Comparison of ENCODE assay signal across 9 cellular contexts in genomic region chr5:82885657-82886389, GRCh38.
DNase-seq lines count a peak whose midpoint lies in the region; ATAC-seq, FAIRE-seq and TF ChIP-seq lines count a peak whose summit lies in the region.
"Had no signal": no experiment of that assay in that cellular context is flagged by ENCODE, and none has a peak within 500 bp of the region (broad histone marks: within the 10 kb centered on the region; RNA-seq: fewer than 3 reads in every experiment).

No MANE protein-coding gene starts in this region.

- H3K27ac ChIP-seq in HepG2 (ENCODE audit: extremely low read length, insufficient read depth, low read length), result no peak overlapping the region
- H3K27ac ChIP-seq in naive thymus-derived CD4-positive, alpha-beta T cell (ENCODE audit: low read depth, low read length), result no peak overlapping the region

- 0 out of 2 replicates have a peak overlapping the region, but pooled peaks have one; percentile 29 for H3K4me2 ChIP-seq in HepG2 (ENCODE audit: low read depth, low read length)

- no peak overlapping the region for H3K9ac ChIP-seq in HepG2 (ENCODE audit: insufficient read depth, low read depth, low read length)

- no peak overlapping the region for H3K4me3 ChIP-seq in HepG2 (replicated peaks in 1 of 3; ENCODE audit: insufficient read depth in 1 of 3, low read depth in 2 of 3, low read length in 3 of 3)
- no peak overlapping the region for H3K4me3 ChIP-seq in naive thymus-derived CD4-positive, alpha-beta T cell (ENCODE audit: low read length)

- 34% methylated on average over 3 of the region's 3 CpGs for WGBS in HepG2 (ENCODE audit: low lambda C conversion rate)

- no peaks in the 10 kb centered on the region for H3K27me3 ChIP-seq in HepG2 (ENCODE audit: control insufficient read depth in 1 of 2, insufficient read depth in 2 of 2, low read length in 2 of 2)
- H3K27me3 ChIP-seq in naive thymus-derived CD4-positive, alpha-beta T cell (ENCODE audit: control insufficient read depth in 2 of 2, insufficient read depth in 2 of 2, low read length in 2 of 2), result no peaks in the 10 kb centered on the region

- intact Hi-C loops in HepG2 (cut with micrococcal nuclease; ENCODE audit: unreplicated experiment) (no loop called here), Right ventricle myocardium inferior (cut with DNase I) (no loop called here)
- intact Hi-C loops in naive thymus-derived CD4-positive, alpha-beta T cell (cut with micrococcal nuclease), result no loop called here

- no peak for TF ChIP-seq RAD21 in HepG2 (CRISPR knock-in tag; IDR thresholded peaks at IDR 0.05)

- no peak overlapping the region for H2AFZ ChIP-seq in HepG2 (ENCODE audit: low read length)

- POLR2A ChIA-PET in HepG2 (lab: Yijun Ruan, JAX), result no interaction called here
- POLR2A ChIA-PET in naive thymus-derived CD4-positive, alpha-beta T cell (lab: Charles Lee), result no interaction called here

- DNase-seq in OCI-M1 (lab: John Stamatoyannopoulos, UW) (peak; percentile 56), HepG2 (ENCODE audit: low spot score) (no peak), Right ventricle myocardium inferior (ENCODE audit: missing footprints) (no peak)
- DNase-seq in stimulated activated CD4-positive, alpha-beta T cell treated with anti-CD3 and anti-CD28 coated beads, Interleukin-4, amount 100 ng/mL, for 24 hours, result no peak
- DNase-seq in stimulated activated CD8-positive, alpha-beta memory T cell treated with anti-CD3 and anti-CD28 coated beads, Interleukin-4, amount 100 ng/mL, for 48 hours, result no peak
- DNase-seq in naive thymus-derived CD4-positive, alpha-beta T cell, result no peak

- TF ChIP-seq POLR2A in HepG2 (IDR thresholded peaks at IDR 0.05; ENCODE audit: insufficient read depth in 1 of 2, low read depth in 2 of 2, low read length in 2 of 2), result no peak

- H3K79me2 ChIP-seq in HepG2 (ENCODE audit: insufficient read depth, low read length), result no peaks in the 10 kb centered on the region

- in situ Hi-C loops in HepG2 (cut with HindIII; ENCODE audit: extremely low pct_ligation_motif_present, low pct_unique_long_range_greater_than_20kb), result no loop called here

- H3K27me3 Mint-ChIP-seq in naive thymus-derived CD4-positive, alpha-beta T cell, result peaks cover 0 to 14% (median 10%) of the 10 kb centered on the region in 5 donors

- CTCF ChIA-PET in HepG2 (lab: Yijun Ruan, JAX; ENCODE audit: low intra/inter-chr PET ratio, low total read pairs), result no interaction called here
- CTCF ChIA-PET in naive thymus-derived CD4-positive, alpha-beta T cell (lab: Charles Lee), result no interaction called here

- no peaks in the 10 kb centered on the region for H3K36me3 Mint-ChIP-seq in naive thymus-derived CD4-positive, alpha-beta T cell
- H3K36me3 Mint-ChIP-seq: memory B cell had no signal

- no TSS peak for BruUV-seq in HepG2 (replicated peaks; lab: Mats Ljungman, UMichigan)

- no peak overlapping the region for H3K27ac Mint-ChIP-seq in naive thymus-derived CD4-positive, alpha-beta T cell
- H3K27ac Mint-ChIP-seq: memory B cell had no signal

- ATAC-seq in GM18517 (IDR thresholded peaks at IDR 0.05; ENCODE audit: unreplicated experiment) (peak; percentile 61), HG02678 (IDR thresholded peaks at IDR 0.05; ENCODE audit: unreplicated experiment) (peak; percentile 46), HepG2 (no peak), Right ventricle myocardium inferior (no peak)
- no peak for ATAC-seq in naive thymus-derived CD4-positive, alpha-beta T cell

- TF ChIP-seq CTCF in HepG2 (CRISPR knock-in tag; IDR thresholded peaks at IDR 0.05), result peak; percentile 37

- peaks cover 14% of the 10 kb centered on the region for H3K4me1 ChIP-seq in HepG2 (ENCODE audit: insufficient read depth, low read length)
- H3K4me1 ChIP-seq in naive thymus-derived CD4-positive, alpha-beta T cell (ENCODE audit: control insufficient read depth in 2 of 2, insufficient read depth in 2 of 2, low read length in 2 of 2), result no peaks in the 10 kb centered on the region

- no peaks in the 10 kb centered on the region for H3K9me3 ChIP-seq in HepG2 (ENCODE audit: low read length)
- no peaks in the 10 kb centered on the region for H3K9me3 ChIP-seq in naive thymus-derived CD4-positive, alpha-beta T cell (ENCODE audit: control insufficient read depth in 2 of 3, low read length in 3 of 3)

- H3K9me3 Mint-ChIP-seq in naive thymus-derived CD4-positive, alpha-beta T cell, result peaks cover 0 to 3% (median 0%) of the 10 kb centered on the region in 11 donors
- H3K9me3 Mint-ChIP-seq: memory B cell had no signal

- H3K36me3 ChIP-seq in HepG2 (replicated peaks in 1 of 2; ENCODE audit: control insufficient read depth in 1 of 2, insufficient read depth in 2 of 2, low read length in 2 of 2), result no peaks in the 10 kb centered on the region
- no peaks in the 10 kb centered on the region for H3K36me3 ChIP-seq in naive thymus-derived CD4-positive, alpha-beta T cell (ENCODE audit: control insufficient read depth in 2 of 3, insufficient read depth in 3 of 3, low read length in 3 of 3)

- H3K4me3 Mint-ChIP-seq in naive thymus-derived CD4-positive, alpha-beta T cell, result no peak overlapping the region
- H3K4me3 Mint-ChIP-seq: memory B cell had no signal

- peaks cover 0 to 20% (median 0%) of the 10 kb centered on the region in 7 donors for H3K4me1 Mint-ChIP-seq in naive thymus-derived CD4-positive, alpha-beta T cell
- H3K4me1 Mint-ChIP-seq: memory B cell had no signal

- H4K20me1 ChIP-seq in HepG2 (ENCODE audit: insufficient read depth, low read length), result no peaks in the 10 kb centered on the region

- FAIRE-seq in HepG2 (lab: Jason Lieb, UNC), result no peak

- TF ChIP-seq EP300 in HepG2 (IDR thresholded peaks at IDR 0.05; ENCODE audit: low read depth in 2 of 2, low read length in 2 of 2) (no peak), HepG2 (CRISPR knock-in tag; IDR thresholded peaks at IDR 0.05; ENCODE audit: borderline replicate concordance) (no peak)

TF ChIP-seq in HepG2, 621 proteins besides CTCF, POLR2A, EP300 and RAD21:
- TF ChIP-seq TBX3 (IDR thresholded peaks at IDR 0.05; ENCODE audit: borderline replicate concordance) (no peak), ZSCAN29 (CRISPR knock-in tag; conservative IDR thresholded peaks at IDR 0.05) (no peak), NR3C1 (CRISPR knock-in tag; IDR thresholded peaks at IDR 0.05) (no peak), STAG1 (CRISPR knock-in tag; IDR thresholded peaks at IDR 0.05) (peak; percentile 60), ZSCAN12 (CRISPR knock-in tag; IDR thresholded peaks at IDR 0.05) (no peak), NR2F1 (CRISPR knock-in tag; IDR thresholded peaks at IDR 0.05) (no peak), SMC3 (IDR thresholded peaks at IDR 0.05; ENCODE audit: low read length) (no peak)

Comparison
In these comparisons a context has a peak if more than half of its experiments do, and no peak if none do; other contexts are left out.
1. ATAC-seq: peak in GM18517 (single experiment) and HG02678 (single experiment); none in HepG2 (single experiment), naive thymus-derived CD4-positive, alpha-beta T cell (single experiment) and Right ventricle myocardium inferior (single experiment).